Comparison of ENCODE assay signal across 8 cellular contexts in genomic region chr17:47531228-47531820, GRCh38. TPM values are rescaled to one million over a fixed set of nuclear protein-coding genes. Genes with fewer than 3 reads are reported as not detected.
DNase-seq lines count a peak whose midpoint lies in the region; ATAC-seq and TF ChIP-seq lines count a peak whose summit lies in the region.
"Not testable (repeated sequence)": the region's sequence is repeated elsewhere in the genome, so short reads cannot be mapped to it uniquely, and the experiment has no call there.

No MANE protein-coding gene starts in this region.

- not testable (repeated sequence) for H3K4me1 ChIP-seq in Panc1 (ENCODE audit: control insufficient read depth, insufficient read depth, low read length); mononuclear cell (ENCODE audit: insufficient read depth, low read length)

- TF ChIP-seq CTCF in Panc1 (IDR thresholded peaks at IDR 0.05); fibroblast of mammary gland (conservative IDR thresholded peaks at IDR 0.05; ENCODE audit: control insufficient read depth, insufficient read depth, low read depth, low read length): not testable (repeated sequence)

- intact Hi-C loops in Panc1 (cut with micrococcal nuclease; ENCODE audit: unreplicated experiment) = not testable (repeated sequence)

- BruUV-seq in Panc1 (replicated peaks; lab: Mats Ljungman, UMichigan) = not testable (repeated sequence)

- peak; percentile 10 for DNase-seq in Caki2 (ENCODE audit: low read depth)
- DNase-seq in Panc1 (ENCODE audit: low read depth, low spot score); fibroblast of mammary gland (ENCODE audit: low read depth): not testable (repeated sequence)
- DNase-seq in activated effector memory CD4-positive, alpha-beta T cell treated with anti-CD3 and anti-CD28 coated beads, Interleukin-2, amount 50 U/mL, for 16 hours = peak; percentile 64
- DNase-seq in stimulated activated CD8-positive, alpha-beta memory T cell treated with anti-CD3 and anti-CD28 coated beads, Interleukin-4, amount 100 ng/mL, for 48 hours = peak; percentile 28

- not testable (repeated sequence) for H3K27ac ChIP-seq in Panc1 (ENCODE audit: low read length)

- CTCF ChIA-PET in Panc1 (lab: Charles Lee) = not testable (repeated sequence)

- peak; percentile 28 for ATAC-seq in GM19468 (IDR thresholded peaks at IDR 0.05; ENCODE audit: extremely low read depth, unreplicated experiment)
- peak; percentile 29 for ATAC-seq in HG03135 (IDR thresholded peaks at IDR 0.05; ENCODE audit: unreplicated experiment)
- peak; percentile 67 for ATAC-seq in Panc1

- H3K4me3 ChIP-seq in Panc1 (ENCODE audit: low read depth in 2 of 2, low read length in 2 of 2) = peak overlapping the region; percentile 62 to 73
- H3K4me3 ChIP-seq in fibroblast of mammary gland (ENCODE audit: control insufficient read depth, low read depth, low read length) = peak overlapping the region; percentile 66
- peak overlapping the region; percentile 45 for H3K4me3 ChIP-seq in mononuclear cell (ENCODE audit: low read length)

- H3K36me3 ChIP-seq in Panc1 (ENCODE audit: control insufficient read depth, insufficient read depth, low read length) = not testable (repeated sequence)

- not testable (repeated sequence) for H3K9me3 ChIP-seq in Panc1 (ENCODE audit: control insufficient read depth, insufficient read depth, low read depth, low read length); mononuclear cell (ENCODE audit: low read depth, low read length)

- in situ Hi-C loops in Caki2 (cut with HindIII; ENCODE audit: low pct_unique_long_range_greater_than_20kb, low sequenced_read_pairs); Panc1 (cut with HindIII; ENCODE audit: low pct_unique_long_range_greater_than_20kb, low sequenced_read_pairs): not testable (repeated sequence)

- POLR2A ChIA-PET in Panc1 (lab: Charles Lee) = interaction anchor here (0.6 kb wide), 1 partner anchor 118 kb away, joined by 3 read pairs; no protein-coding TSS in a partner anchor

- not testable (repeated sequence) for H3K27me3 ChIP-seq in Panc1 (ENCODE audit: control insufficient read depth, insufficient read depth, low read length); mononuclear cell (ENCODE audit: insufficient read depth, low read length)

RNA-seq across cellular contexts. Expression of gene NPEPPS, which starts 0.4 kb away (rescaled TPM):
- 59.0 and 119 TPM in 2 replicates for total RNA-seq in Caki2 (2014; rRNA removed; shearing (Covaris generic); ENCODE audit: low replicate concordance)
- 137 TPM for total RNA-seq in Panc1 (2021; ENCODE audit: unreplicated experiment)
- 94.7 TPM for polyA plus RNA-seq in Panc1 (2012; ENCODE audit: insufficient read length)
- 85.8 TPM for total RNA-seq in mononuclear cell
